2 cellular contexts compared by ENCODE assay signal in genomic region chr13:113943821-113944565, GRCh38.
TF ChIP-seq lines count a peak whose summit lies in the region.

No MANE protein-coding gene starts in this region.

TF ChIP-seq in SK-N-SH, 30 proteins besides CTCF, POLR2A, EP300 and RAD21 (continued from another document):
- TF ChIP-seq CHD2 (IDR thresholded peaks at IDR 0.05; ENCODE audit: low read length, partially characterized antibody), result no peak

TF ChIP-seq in SK-N-SH treated with all-trans-retinoic acid at 6 μM for 48 hours, 23 proteins besides CTCF, POLR2A, EP300 and RAD21 (continued from another document):
- TF ChIP-seq TSHZ2 (CRISPR knock-in tag; IDR thresholded peaks at IDR 0.05), result no peak
- TF ChIP-seq, protein P1, sequence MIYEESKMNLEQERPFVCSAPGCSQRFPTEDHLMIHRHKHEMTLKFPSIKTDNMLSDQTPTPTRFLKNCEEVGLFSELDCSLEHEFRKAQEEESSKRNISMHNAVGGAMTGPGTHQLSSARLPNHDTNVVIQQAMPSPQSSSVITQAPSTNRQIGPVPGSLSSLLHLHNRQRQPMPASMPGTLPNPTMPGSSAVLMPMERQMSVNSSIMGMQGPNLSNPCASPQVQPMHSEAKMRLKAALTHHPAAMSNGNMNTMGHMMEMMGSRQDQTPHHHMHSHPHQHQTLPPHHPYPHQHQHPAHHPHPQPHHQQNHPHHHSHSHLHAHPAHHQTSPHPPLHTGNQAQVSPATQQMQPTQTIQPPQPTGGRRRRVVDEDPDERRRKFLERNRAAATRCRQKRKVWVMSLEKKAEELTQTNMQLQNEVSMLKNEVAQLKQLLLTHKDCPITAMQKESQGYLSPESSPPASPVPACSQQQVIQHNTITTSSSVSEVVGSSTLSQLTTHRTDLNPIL (CRISPR knock-in tag; IDR thresholded peaks at IDR 0.05; ENCODE audit: low read depth), result no peak
- no peak for TF ChIP-seq RARB (CRISPR knock-in tag; IDR thresholded peaks at IDR 0.05)
- TF ChIP-seq ZNF70 (CRISPR knock-in tag; IDR thresholded peaks at IDR 0.05), result no peak
- no peak for TF ChIP-seq OSR1 (CRISPR knock-in tag; IDR thresholded peaks at IDR 0.05)
- no peak for TF ChIP-seq BACH2 (CRISPR knock-in tag; IDR thresholded peaks at IDR 0.05; ENCODE audit: borderline replicate concordance)
- TF ChIP-seq TCF4 (CRISPR knock-in tag; IDR thresholded peaks at IDR 0.05; ENCODE audit: borderline replicate concordance), result no peak
